10 cellular contexts compared by ENCODE assay signal in genomic region chr1:24925082-24925779, GRCh38. TPM values are rescaled to one million over a fixed set of nuclear protein-coding genes. Genes with fewer than 3 reads are reported as not detected.
DNase-seq lines count a peak whose midpoint lies in the region; ATAC-seq and TF ChIP-seq lines count a peak whose summit lies in the region.
"Had no signal": no experiment of that assay in that cellular context is flagged by ENCODE, and none has a peak within 500 bp of the region (broad histone marks: within the 10 kb centered on the region; RNA-seq: fewer than 3 reads in every experiment).

No MANE protein-coding gene starts in this region.

- H3K9me3 ChIP-seq in mucosa of descending colon = no peaks in the 10 kb centered on the region

- peaks cover 11% of the 10 kb centered on the region for H3K4me1 ChIP-seq in mucosa of descending colon (ENCODE audit: low read depth)

- peak overlapping the region; percentile 88 for H3K27ac Mint-ChIP-seq in stimulated activated naive B cell treated with anti-CD40 and anti-IgM and Interleukin-4, amounts not matched to agents 10 μg/mL and 1 μg/mL and 100 μg/mL, for 72 hours

- no peaks in the 10 kb centered on the region for H3K9me3 Mint-ChIP-seq in stimulated activated naive B cell treated with anti-CD40 and anti-IgM and Interleukin-4, amounts not matched to agents 10 μg/mL and 1 μg/mL and 100 μg/mL, for 72 hours

- H3K27me3 Mint-ChIP-seq in stimulated activated naive B cell treated with anti-CD40 and anti-IgM and Interleukin-4, amounts not matched to agents 10 μg/mL and 1 μg/mL and 100 μg/mL, for 72 hours = no peaks in the 10 kb centered on the region

- DNase-seq in NK-92 treated with Interleukin-12 subunit alpha and Interleukin-12 subunit beta, amount 100 ng/mL, for 24 hours (lab: John Stamatoyannopoulos, UW) = peak; percentile 77
- peak; percentile 78 for DNase-seq in activated T-cell treated with anti-CD3 and anti-CD28 coated beads for 24 hours (ENCODE audit: low read depth)
- DNase-seq in mucosa of descending colon = peak in 2 of 3 donors; percentile 26 to 73
- DNase-seq in stimulated activated naive B cell treated with anti-CD40 and anti-IgM and Interleukin-4, amounts not matched to agents 10 μg/mL and 1 μg/mL and 100 μg/mL, for 72 hours = peak; percentile 54
- DNase-seq in RPMI8226 = no peak
- no peak for DNase-seq in NCI-H446 treated with DMSO at 0.1 percent for 48 hours (lab: John Stamatoyannopoulos, UW)
- DNase-seq: GF-D8, NCI-H1092 treated with DMSO at 0.1 percent for 48 hours had no signal

- H3K4me3 ChIP-seq in mucosa of descending colon = no peak overlapping the region

- peaks cover 69 to 74% of the 10 kb centered on the region in 2 donors for H3K36me3 Mint-ChIP-seq in stimulated activated naive B cell treated with anti-CD40 and anti-IgM and Interleukin-4, amounts not matched to agents 10 μg/mL and 1 μg/mL and 100 μg/mL, for 72 hours

- no peak for TF ChIP-seq CTCF in mucosa of descending colon (IDR thresholded peaks at IDR 0.05)

- H3K36me3 ChIP-seq in mucosa of descending colon (ENCODE audit: low read depth) = no peaks in the 10 kb centered on the region

- ATAC-seq in mucosa of descending colon (peak; percentile 36), GM21576 (IDR thresholded peaks at IDR 0.05; ENCODE audit: unreplicated experiment) (no peak), GM18511 (IDR thresholded peaks at IDR 0.05; ENCODE audit: unreplicated experiment) (no peak)
- peak; percentile 45 to 52 for ATAC-seq in stimulated activated naive B cell treated with anti-CD40 and anti-IgM and Interleukin-4, amounts not matched to agents 10 μg/mL and 1 μg/mL and 100 μg/mL, for 72 hours (replicated peaks)

- peak overlapping the region; percentile 96 to 97 for H3K4me3 Mint-ChIP-seq in stimulated activated naive B cell treated with anti-CD40 and anti-IgM and Interleukin-4, amounts not matched to agents 10 μg/mL and 1 μg/mL and 100 μg/mL, for 72 hours

- intact Hi-C loops in mucosa of descending colon (cut with DNase I, micrococcal nuclease) = no loop called here

- peaks cover 51 to 77% of the 10 kb centered on the region in 2 donors for H3K4me1 Mint-ChIP-seq in stimulated activated naive B cell treated with anti-CD40 and anti-IgM and Interleukin-4, amounts not matched to agents 10 μg/mL and 1 μg/mL and 100 μg/mL, for 72 hours

RNA-seq across cellular contexts. Expression of gene RUNX3, which starts 4.8 kb away (rescaled TPM):
- total RNA-seq in mucosa of descending colon = 1 to 10 TPM; 3.2 to 6.1 (median 5.0) TPM

Comparison
In these comparisons a context has a peak if more than half of its experiments do, and no peak if none do; other contexts are left out.
1. DNase-seq: peak in NK-92 treated with Interleukin-12 subunit alpha and Interleukin-12 subunit beta, amount 100 ng/mL, for 24 hours (single experiment), activated T-cell treated with anti-CD3 and anti-CD28 coated beads for 24 hours (single experiment), mucosa of descending colon (2 of 3) and stimulated activated naive B cell treated with anti-CD40 and anti-IgM and Interleukin-4, amounts not matched to agents 10 μg/mL and 1 μg/mL and 100 μg/mL, for 72 hours (single experiment); none in RPMI8226 (single experiment) and NCI-H446 treated with DMSO at 0.1 percent for 48 hours (single experiment).
2. ATAC-seq: peak in mucosa of descending colon (single experiment) and stimulated activated naive B cell treated with anti-CD40 and anti-IgM and Interleukin-4, amounts not matched to agents 10 μg/mL and 1 μg/mL and 100 μg/mL, for 72 hours (2 of 2); none in GM21576 (single experiment) and GM18511 (single experiment).